Comparison of ENCODE assay signal across 25 cellular contexts in genomic region chr4:106681381-106681921, GRCh38.
"Had no signal": no experiment of that assay in that cellular context is flagged by ENCODE, and none has a peak within 500 bp of the region (broad histone marks: within the 10 kb centered on the region; RNA-seq: fewer than 3 reads in every experiment).

No MANE protein-coding gene starts in this region.

- H3K27ac ChIP-seq: adrenal gland had no signal

- H3K4me3 ChIP-seq: adrenal gland, K562 had no signal

- DNase-seq: activated B cell treated with CpG ODN at 0.5 μM for 24 hours; activated CD4-positive, alpha-beta memory T cell treated with anti-CD3 and anti-CD28 coated beads for 36 hours; activated CD4-positive, alpha-beta T cell treated with anti-CD3 and anti-CD28 coated beads for 1 hour; activated CD4-positive, alpha-beta T cell treated with anti-CD3 and anti-CD28 coated beads, Interleukin-2, amount 10 ng/mL, durations not matched to agents 24 days and 14 days; activated CD8-positive, alpha-beta memory T cell treated with anti-CD3 and anti-CD28 coated beads for 24 hours; activated effector memory CD4-positive, alpha-beta T cell treated with anti-CD3 and anti-CD28 coated beads, Interleukin-2, amount 50 U/mL, for 16 hours; activated naive CD4-positive, alpha-beta T cell treated with anti-CD3 and anti-CD28 coated beads, Interleukin-2, amount 50 U/mL, for 16 hours; activated naive CD8-positive, alpha-beta T cell treated with anti-CD3 and anti-CD28 coated beads, Interleukin-2, amount 10 ng/mL, durations not matched to agents 7 days and 5 days; activated T-cell treated with anti-CD3 and anti-CD28 coated beads, Interleukin-2, amount 50 U/mL, for 4 hours; adrenal gland; caudate nucleus; Karpas-422; MM.1S; NCI-H1105; NCI-H1436; NCI-H1694 treated with DMSO at 0.1 percent for 48 hours; NCI-H2029 treated with DMSO at 0.1 percent for 48 hours; NCI-H510A treated with DMSO at 0.1 percent for 48 hours; NCI-H69; NK-92 treated with Interleukin-12 subunit alpha and Interleukin-12 subunit beta, amount 100 ng/mL, for 24 hours; OCI-M1; RPMI8226; SHP77 treated with DMSO at 0.1 percent for 48 hours had no signal

- H3K9me3 ChIP-seq: adrenal gland had no signal

- ATAC-seq: activated T-cell treated with anti-CD3 and anti-CD28 coated beads, Interleukin-2, amount 50 U/mL, for 4 hours; K562; Panc1 had no signal

- H3K36me3 ChIP-seq: adrenal gland had no signal

- H3K27me3 ChIP-seq: adrenal gland had no signal

- H3K4me1 ChIP-seq: adrenal gland had no signal
